ENCODE assay signal across 18 cellular contexts in the genomic region with DNA sequence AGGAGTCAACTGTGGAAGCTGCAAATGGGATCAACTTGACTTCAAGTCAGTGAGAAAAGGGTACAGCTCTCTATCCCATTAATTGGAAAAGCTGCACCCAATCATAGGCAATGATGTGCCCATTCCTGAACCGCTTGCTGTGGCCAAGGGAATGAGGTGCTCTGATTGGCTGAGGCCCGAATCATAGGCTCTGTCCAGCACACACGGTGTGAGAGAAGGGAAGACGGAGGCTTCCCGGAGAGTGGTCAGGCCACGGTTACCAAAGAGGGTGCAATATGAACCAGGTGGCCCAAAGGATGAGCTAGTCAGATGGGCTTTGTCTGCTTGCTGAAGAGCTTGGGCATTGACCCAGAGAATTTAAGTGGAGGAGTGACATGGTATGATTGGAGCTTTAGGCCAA.
"Had no signal": no experiment of that assay in that cellular context is flagged by ENCODE, and none has a peak within 500 bp of the region (broad histone marks: within the 10 kb centered on the region; RNA-seq: fewer than 3 reads in every experiment).

No MANE protein-coding gene starts in this region.

- H3K4me3 Mint-ChIP-seq: endodermal cell; nephron progenitor cell; stimulated activated memory B cell treated with anti-CD40 and anti-IgM and Interleukin-4, amounts not matched to agents 10 μg/mL and 1 μg/mL and 100 μg/mL, for 72 hours; stimulated activated naive CD8-positive, alpha-beta T cell treated with anti-CD3 and anti-CD28 coated beads, Interleukin-15, Interleukin-2, amounts not matched to agents 100 ng/mL and 50 ng/mL, for 24 hours had no signal

- H3K9me3 ChIP-seq: right atrium auricular region, testis, transverse colon had no signal

- ATAC-seq: heart left ventricle; left colon; left ventricle myocardium superior; naive thymus-derived CD4-positive, alpha-beta T cell; stimulated activated memory B cell treated with anti-CD40 and anti-IgM and Interleukin-4, amounts not matched to agents 10 μg/mL and 1 μg/mL and 100 μg/mL, for 72 hours had no signal

- H3K27ac Mint-ChIP-seq: endodermal cell; naive thymus-derived CD4-positive, alpha-beta T cell; nephron progenitor cell; stimulated activated memory B cell treated with anti-CD40 and anti-IgM and Interleukin-4, amounts not matched to agents 10 μg/mL and 1 μg/mL and 100 μg/mL, for 72 hours; stimulated activated naive CD8-positive, alpha-beta T cell treated with anti-CD3 and anti-CD28 coated beads, Interleukin-15, Interleukin-2, amounts not matched to agents 100 ng/mL and 50 ng/mL, for 24 hours had no signal

- H3K4me1 ChIP-seq: heart left ventricle, right atrium auricular region, testis, transverse colon had no signal

- H3K36me3 ChIP-seq: heart left ventricle, right atrium auricular region, transverse colon had no signal

- H3K4me3 ChIP-seq: coronary artery, heart left ventricle, lung, right atrium auricular region, smooth muscle cell, testis, transverse colon had no signal

- DNase-seq: effector CD4-positive, alpha-beta T cell; endodermal cell; heart left ventricle; hippocampal formation; left colon; left ventricle myocardium superior; mesenchymal stem cell; naive thymus-derived CD4-positive, alpha-beta T cell; nephron progenitor cell; stimulated activated CD4-positive, alpha-beta T cell treated with anti-CD3 and anti-CD28 coated beads, Interleukin-2, amount 100 ng/mL, for 48 hours; testis; transverse colon had no signal

- H3K27me3 Mint-ChIP-seq: naive thymus-derived CD4-positive, alpha-beta T cell; stimulated activated memory B cell treated with anti-CD40 and anti-IgM and Interleukin-4, amounts not matched to agents 10 μg/mL and 1 μg/mL and 100 μg/mL, for 72 hours; stimulated activated naive CD8-positive, alpha-beta T cell treated with anti-CD3 and anti-CD28 coated beads, Interleukin-15, Interleukin-2, amounts not matched to agents 100 ng/mL and 50 ng/mL, for 24 hours had no signal

- H3K9me3 Mint-ChIP-seq: endodermal cell, nephron progenitor cell had no signal

- H3K27ac ChIP-seq: coronary artery, heart left ventricle, right atrium auricular region, testis, transverse colon had no signal
